ENCODE assay signal across 12 cellular contexts in genomic region chr5:138668451-138668850, GRCh38.
DNase-seq lines count a peak whose midpoint lies in the region; ATAC-seq and TF ChIP-seq lines count a peak whose summit lies in the region.
"Had no signal": no experiment of that assay in that cellular context is flagged by ENCODE, and none has a peak within 500 bp of the region (broad histone marks: within the 10 kb centered on the region; RNA-seq: fewer than 3 reads in every experiment).

No MANE protein-coding gene starts in this region.

- intact Hi-C loops in left cardiac atrium (cut with DNase I): no loop called here

- no peaks in the 10 kb centered on the region for H3K9me3 Mint-ChIP-seq in activated T-cell treated with anti-CD3 and anti-CD28 coated beads, Interleukin-2, amount 50 U/mL, for 72 hours

- peaks cover 1 to 2% of the 10 kb centered on the region in 2 donors for H3K36me3 Mint-ChIP-seq in activated T-cell treated with anti-CD3 and anti-CD28 coated beads, Interleukin-2, amount 50 U/mL, for 72 hours (ENCODE audit: insufficient read depth in 2 of 2)

- no peak for TF ChIP-seq POLR2A in erythroblast (IDR thresholded peaks at IDR 0.05; ENCODE audit: low read length)

- H3K4me3 Mint-ChIP-seq in activated T-cell treated with anti-CD3 and anti-CD28 coated beads, Interleukin-2, amount 50 U/mL, for 72 hours: no peak overlapping the region

- TF ChIP-seq CTCF in GM13977 (IDR thresholded peaks at IDR 0.05; ENCODE audit: extremely low read depth, insufficient read depth, missing control alignments): no peak

- ATAC-seq in activated T-cell treated with anti-CD3 and anti-CD28 coated beads, Interleukin-2, amount 50 U/mL, for 72 hours (replicated peaks in 1 of 2): peak; percentile 88 to 97
- ATAC-seq in left cardiac atrium: peak; percentile 88 to 91
- ATAC-seq in GM21576 (IDR thresholded peaks at IDR 0.05; ENCODE audit: unreplicated experiment): no peak
- ATAC-seq: Panc1 had no signal

- DNase-seq in activated T-cell treated with anti-CD3 and anti-CD28 coated beads, Interleukin-2, amount 50 U/mL, for 72 hours: peak; percentile 49 to 56
- DNase-seq in activated T-cell treated with anti-CD3 and anti-CD28 coated beads for 4 hours (no peak), left cardiac atrium (peak; percentile 60), erythroblast (lab: John Stamatoyannopoulos, UW) (no peak), GM13977 (ENCODE audit: low spot score) (no peak)
- peak; percentile 12 for DNase-seq in activated CD4-positive, alpha-beta T cell treated with anti-CD3 and anti-CD28 coated beads, Interleukin-2, amount 50 U/mL, for 1 hour
- DNase-seq in stimulated activated naive CD4-positive, alpha-beta T cell treated with Interleukin-2 at 50 U/mL for 16 hours (lab: John Stamatoyannopoulos, UW): peak; percentile 4
- DNase-seq: colonic mucosa, NCI-H2227 treated with DMSO at 0.1 percent for 48 hours, uterus had no signal

- peaks cover 32% of the 10 kb centered on the region for H3K4me1 Mint-ChIP-seq in activated T-cell treated with anti-CD3 and anti-CD28 coated beads, Interleukin-2, amount 50 U/mL, for 72 hours (ENCODE audit: low read depth)

- no peak overlapping the region for H3K27ac Mint-ChIP-seq in activated T-cell treated with anti-CD3 and anti-CD28 coated beads, Interleukin-2, amount 50 U/mL, for 72 hours

- in situ Hi-C loops in GM13977 (cut with MboI; ENCODE audit: low pct_unique_long_range_greater_than_20kb, low sequenced_read_pairs, unreplicated experiment): no loop called here

- peaks cover 67% of the 10 kb centered on the region for H3K27me3 Mint-ChIP-seq in activated T-cell treated with anti-CD3 and anti-CD28 coated beads, Interleukin-2, amount 50 U/mL, for 72 hours (ENCODE audit: low read depth)

Comparison
In these comparisons a context has a peak if more than half of its experiments do, and no peak if none do; other contexts are left out.
1. DNase-seq: peak in activated T-cell treated with anti-CD3 and anti-CD28 coated beads, Interleukin-2, amount 50 U/mL, for 72 hours (2 of 2), activated CD4-positive, alpha-beta T cell treated with anti-CD3 and anti-CD28 coated beads, Interleukin-2, amount 50 U/mL, for 1 hour (single experiment), left cardiac atrium (single experiment) and stimulated activated naive CD4-positive, alpha-beta T cell treated with Interleukin-2 at 50 U/mL for 16 hours (single experiment); none in activated T-cell treated with anti-CD3 and anti-CD28 coated beads for 4 hours (single experiment), erythroblast (0 of 2) and GM13977 (single experiment).